ENCODE assay signal across 9 cellular contexts in genomic region chr13:100916943-100917342, GRCh38.
"Had no signal": no experiment of that assay in that cellular context is flagged by ENCODE, and none has a peak within 500 bp of the region (broad histone marks: within the 10 kb centered on the region; RNA-seq: fewer than 3 reads in every experiment).

No MANE protein-coding gene starts in this region.

- H3K27ac ChIP-seq: brain microvascular endothelial cell, right atrium auricular region, thyroid gland, vagina had no signal

- H3K27me3 ChIP-seq: brain microvascular endothelial cell, right atrium auricular region, thyroid gland, vagina had no signal

- ATAC-seq: esophagus mucosa had no signal

- H3K4me2 ChIP-seq: smooth muscle cell had no signal

- DNase-seq: activated T-cell treated with anti-CD3 and anti-CD28 coated beads, Interleukin-2, amount 50 U/mL, for 1 hour; brain microvascular endothelial cell; hippocampal formation; midbrain; thyroid gland had no signal

- H3K4me3 ChIP-seq: right atrium auricular region, smooth muscle cell, thyroid gland, vagina had no signal

- H3K4me1 ChIP-seq: right atrium auricular region, thyroid gland, vagina had no signal

- H3K36me3 ChIP-seq: brain microvascular endothelial cell, right atrium auricular region, thyroid gland, vagina had no signal

- H3K9me3 ChIP-seq: right atrium auricular region, thyroid gland, vagina had no signal
